Comparison of ENCODE assay signal across 8 cellular contexts in the genomic region with DNA sequence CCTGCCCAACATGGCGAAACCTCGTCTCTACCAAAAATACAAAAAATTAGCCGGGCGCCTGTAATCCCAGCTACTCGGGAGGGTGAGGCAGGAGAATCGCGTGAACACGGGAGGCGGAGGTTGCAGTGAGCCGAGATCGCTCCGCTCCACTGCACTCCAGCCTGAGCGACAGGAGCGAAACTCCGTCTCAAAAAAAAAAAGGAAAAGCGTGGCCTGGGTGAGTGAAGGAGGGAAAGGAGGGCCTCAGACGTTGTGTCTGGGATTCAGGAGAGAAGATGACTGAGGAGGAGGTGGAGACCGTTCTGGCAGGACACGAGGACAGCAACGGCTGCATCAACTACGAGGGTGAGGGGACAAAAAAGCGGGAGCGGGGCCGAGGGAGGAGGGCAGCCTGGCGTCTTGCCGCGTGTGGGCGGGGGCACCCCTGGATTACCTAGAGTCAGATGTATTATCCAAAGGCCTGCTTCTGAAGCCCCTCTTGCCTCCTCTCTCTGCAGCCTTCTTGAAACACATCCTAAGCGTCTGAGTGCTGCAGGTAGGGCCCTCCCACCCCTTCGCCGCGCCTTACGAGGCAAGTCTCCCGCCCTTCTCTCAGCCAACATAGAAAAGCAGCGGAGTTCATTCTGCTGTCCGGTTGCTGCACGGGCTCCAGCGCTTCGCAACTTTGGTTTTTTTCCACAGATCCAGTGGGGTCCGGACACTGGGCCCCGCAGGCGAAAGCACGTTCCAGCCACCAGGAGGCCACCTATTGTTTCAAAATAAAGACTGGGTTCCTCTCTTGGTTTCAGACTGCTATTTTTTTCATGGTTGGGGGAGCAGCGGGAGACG. TPM values are rescaled to one million over a fixed set of nuclear protein-coding genes. Genes with fewer than 3 reads are reported as not detected.
DNase-seq lines count a peak whose midpoint lies in the region; ATAC-seq and TF ChIP-seq lines count a peak whose summit lies in the region.

No MANE protein-coding gene starts in this region.

- peak; percentile 46 to 50 for ATAC-seq in CD4-positive, CD25-positive, alpha-beta regulatory T cell (ENCODE audit: low read depth in 2 of 2)
- peak; percentile 28 for ATAC-seq in GM19372 (IDR thresholded peaks at IDR 0.05; ENCODE audit: low read depth, unreplicated experiment)
- ATAC-seq in activated CD8-positive, alpha-beta T cell treated with anti-CD3 and anti-CD28 coated beads for 36 hours = peak; percentile 43

- H3K27me3 Mint-ChIP-seq in CD4-positive, CD25-positive, alpha-beta regulatory T cell = peaks cover 4% of the 10 kb centered on the region
- no peaks in the 10 kb centered on the region for H3K27me3 Mint-ChIP-seq in activated CD8-positive, alpha-beta T cell treated with anti-CD3 and anti-CD28 coated beads for 36 hours

- POLR2A ChIA-PET in activated CD8-positive, alpha-beta T cell treated with anti-CD3 and anti-CD28 coated beads for 36 hours (lab: Charles Lee) = interaction anchor here (0.6 to 5.7 kb wide), 10 partner anchors 9 to 49 kb away, joined by 3 to 51 read pairs (median 4); a partner anchor contains a TSS

- peak; percentile 56 for TF ChIP-seq CTCF in HL-60 (IDR thresholded peaks at IDR 0.05; ENCODE audit: insufficient read depth, low read length)
- TF ChIP-seq CTCF in activated CD8-positive, alpha-beta T cell treated with anti-CD3 and anti-CD28 coated beads for 36 hours (IDR thresholded peaks at IDR 0.05) = peak; percentile 22

- DNase-seq in CD4-positive, CD25-positive, alpha-beta regulatory T cell = peak; percentile 55 to 84 (median 72)
- DNase-seq in HL-60 (ENCODE audit: low read depth in 1 of 2, low spot score in 1 of 2) (peak; percentile 82 to 85), NCI-H82 (lab: John Stamatoyannopoulos, UW) (peak; percentile 87), medulla oblongata (ENCODE audit: extremely low spot score) (peak; percentile 66)
- peak; percentile 76 for DNase-seq in activated CD8-positive, alpha-beta T cell treated with anti-CD3 and anti-CD28 coated beads for 36 hours
- peak; percentile 46 for DNase-seq in effector CD8-positive, alpha-beta T cell (lab: John Stamatoyannopoulos, UW)
- DNase-seq in stimulated activated CD8-positive, alpha-beta memory T cell treated with anti-CD3 and anti-CD28 coated beads, Interleukin-12 subunit alpha, Interleukin-12 subunit beta, amount 100 ng/mL, for 1 hour (ENCODE audit: low read depth) = peak; percentile 25

- H3K36me3 Mint-ChIP-seq in CD4-positive, CD25-positive, alpha-beta regulatory T cell = peaks cover 16% of the 10 kb centered on the region
- H3K36me3 Mint-ChIP-seq in activated CD8-positive, alpha-beta T cell treated with anti-CD3 and anti-CD28 coated beads for 36 hours (ENCODE audit: low read depth) = peaks cover 49% of the 10 kb centered on the region

- H3K4me1 ChIP-seq in CD4-positive, CD25-positive, alpha-beta regulatory T cell (ENCODE audit: control insufficient read depth, insufficient read depth, low read length, poor library complexity, severe bottlenecking) = peaks cover 53% of the 10 kb centered on the region

- peak overlapping the region; percentile 98 for H3K4me3 ChIP-seq in CD4-positive, CD25-positive, alpha-beta regulatory T cell (ENCODE audit: low read depth, low read length)
- peak overlapping the region; percentile 64 for H3K4me3 ChIP-seq in HL-60 (replicated peaks; ENCODE audit: insufficient read depth, low read length)

- no peaks in the 10 kb centered on the region for H3K9me3 ChIP-seq in CD4-positive, CD25-positive, alpha-beta regulatory T cell (ENCODE audit: control insufficient read depth in 2 of 2, low read length in 2 of 2)

- H3K4me1 Mint-ChIP-seq in CD4-positive, CD25-positive, alpha-beta regulatory T cell = peaks cover 0 to 68% (median 34%) of the 10 kb centered on the region in 4 donors
- H3K4me1 Mint-ChIP-seq in activated CD8-positive, alpha-beta T cell treated with anti-CD3 and anti-CD28 coated beads for 36 hours (ENCODE audit: low read depth) = peaks cover 38% of the 10 kb centered on the region

- peaks cover 22% of the 10 kb centered on the region for H3K36me3 ChIP-seq in CD4-positive, CD25-positive, alpha-beta regulatory T cell (ENCODE audit: control insufficient read depth, insufficient read depth, low read length)

- H3K4me3 Mint-ChIP-seq in CD4-positive, CD25-positive, alpha-beta regulatory T cell = peak overlapping the region; percentile 92 to 100 (median 100)
- H3K4me3 Mint-ChIP-seq in activated CD8-positive, alpha-beta T cell treated with anti-CD3 and anti-CD28 coated beads for 36 hours = peak overlapping the region; percentile 95

- CTCF ChIA-PET in activated CD8-positive, alpha-beta T cell treated with anti-CD3 and anti-CD28 coated beads for 36 hours (lab: Charles Lee) = interaction anchor here (1.2 to 3.0 kb wide), 3 partner anchors 31 to 39 kb away, joined by 3 to 19 read pairs (median 12); a partner anchor contains a TSS

- intact Hi-C loops in activated CD8-positive, alpha-beta T cell treated with anti-CD3 and anti-CD28 coated beads for 36 hours (cut with micrococcal nuclease) = loop anchor here (2.0 kb wide), 1 partner anchor 29 kb away; a partner anchor contains a TSS

- H3K27ac ChIP-seq in CD4-positive, CD25-positive, alpha-beta regulatory T cell (ENCODE audit: insufficient read depth, low read length, poor library complexity, severe bottlenecking) = peak overlapping the region; percentile 95
- H3K27ac ChIP-seq in HL-60 (replicated peaks) = peak overlapping the region; percentile 96

- no peaks in the 10 kb centered on the region for H3K27me3 ChIP-seq in CD4-positive, CD25-positive, alpha-beta regulatory T cell (ENCODE audit: control insufficient read depth, insufficient read depth, low read length)
- no peaks in the 10 kb centered on the region for H3K27me3 ChIP-seq in HL-60 (ENCODE audit: insufficient read depth, poor library complexity, severe bottlenecking)

- no peaks in the 10 kb centered on the region for H3K9me3 Mint-ChIP-seq in CD4-positive, CD25-positive, alpha-beta regulatory T cell
- H3K9me3 Mint-ChIP-seq in activated CD8-positive, alpha-beta T cell treated with anti-CD3 and anti-CD28 coated beads for 36 hours = no peaks in the 10 kb centered on the region

- H3K27ac Mint-ChIP-seq in CD4-positive, CD25-positive, alpha-beta regulatory T cell = peak overlapping the region; percentile 95 to 100 (median 98)
- H3K27ac Mint-ChIP-seq in activated CD8-positive, alpha-beta T cell treated with anti-CD3 and anti-CD28 coated beads for 36 hours = peak overlapping the region; percentile 98

RNA-seq across cellular contexts. Expression of a gene that starts 0.7 kb away (rescaled TPM):
- 933 TPM for total RNA-seq in CD4-positive, CD25-positive, alpha-beta regulatory T cell
- polyA plus RNA-seq in CD4-positive, CD25-positive, alpha-beta regulatory T cell = 1,000 to 10,000 TPM; 2,559 to 3,471 (median 2,992) TPM
- total RNA-seq in activated CD8-positive, alpha-beta T cell treated with anti-CD3 and anti-CD28 coated beads for 36 hours = 100 to 1,000 TPM; 647 to 663 TPM

RNA-seq across cellular contexts. Expression of a gene that starts 5.0 kb away (rescaled TPM):
- total RNA-seq in CD4-positive, CD25-positive, alpha-beta regulatory T cell = 8.8 TPM
- 10 to 100 TPM in 3 of 4 donors, 1 to 10 TPM in 1; 9.9 to 18.4 (median 11.3) TPM for polyA plus RNA-seq in CD4-positive, CD25-positive, alpha-beta regulatory T cell
- total RNA-seq in activated CD8-positive, alpha-beta T cell treated with anti-CD3 and anti-CD28 coated beads for 36 hours = 10 to 100 TPM; 60.3 to 66.9 TPM

RNA-seq across cellular contexts. Expression of a gene that starts 29.3 kb away (rescaled TPM):
- total RNA-seq in CD4-positive, CD25-positive, alpha-beta regulatory T cell = 190 TPM
- 100 to 1,000 TPM; 249 to 395 (median 333) TPM for polyA plus RNA-seq in CD4-positive, CD25-positive, alpha-beta regulatory T cell
- total RNA-seq in activated CD8-positive, alpha-beta T cell treated with anti-CD3 and anti-CD28 coated beads for 36 hours = 100 to 1,000 TPM; 154 to 160 TPM

RNA-seq across cellular contexts. Expression of a gene that starts 31.9 kb away (rescaled TPM):
- 153 TPM for total RNA-seq in CD4-positive, CD25-positive, alpha-beta regulatory T cell
- polyA plus RNA-seq in CD4-positive, CD25-positive, alpha-beta regulatory T cell = 10 to 100 TPM; 46.3 to 64.1 (median 54.1) TPM
- total RNA-seq in activated CD8-positive, alpha-beta T cell treated with anti-CD3 and anti-CD28 coated beads for 36 hours = 10 to 100 TPM; 79.3 to 87.9 TPM

RNA-seq across cellular contexts. Expression of a gene that starts 39.3 kb away (rescaled TPM):
- total RNA-seq in CD4-positive, CD25-positive, alpha-beta regulatory T cell = 11.0 TPM
- 1 to 10 TPM; 1.7 to 3.7 (median 2.9) TPM for polyA plus RNA-seq in CD4-positive, CD25-positive, alpha-beta regulatory T cell
- 1 to 10 TPM; 6.8 to 7.2 TPM for total RNA-seq in activated CD8-positive, alpha-beta T cell treated with anti-CD3 and anti-CD28 coated beads for 36 hours

Comparison
In these comparisons a context has a peak if more than half of its experiments do, and no peak if none do; other contexts are left out.
1. Peak in every context shown above with its lines: DNase-seq, ATAC-seq, H3K4me3 ChIP-seq and H3K27ac ChIP-seq.
2. DNase-seq: peak in every context shown above with its lines; median percentile 87 in NCI-H82; 84 in HL-60; 76 in activated CD8-positive, alpha-beta T cell treated with anti-CD3 and anti-CD28 coated beads for 36 hours; 72 in CD4-positive, CD25-positive, alpha-beta regulatory T cell; 66 in medulla oblongata; 46 in effector CD8-positive, alpha-beta T cell; 25 in stimulated activated CD8-positive, alpha-beta memory T cell treated with anti-CD3 and anti-CD28 coated beads, Interleukin-12 subunit alpha, Interleukin-12 subunit beta, amount 100 ng/mL, for 1 hour.